In the genomic region with DNA sequence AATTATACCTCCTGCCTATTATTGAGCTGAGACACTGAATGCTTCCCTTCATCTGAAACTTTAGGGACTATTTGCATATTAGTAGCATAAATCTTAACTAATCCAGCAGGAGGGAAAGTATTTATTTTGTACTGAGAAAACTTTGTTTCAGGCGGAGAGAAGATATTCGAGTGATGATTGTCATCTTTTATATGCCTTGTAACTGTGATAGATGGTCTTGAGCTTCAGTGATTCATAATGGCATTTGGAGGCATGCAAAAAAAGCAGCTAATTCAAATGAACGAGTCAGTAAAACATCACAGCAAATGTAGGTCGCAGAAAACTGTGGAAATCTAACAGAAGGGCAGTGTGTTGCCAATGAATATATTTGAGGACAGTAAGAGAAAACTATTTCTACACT, we compare ENCODE assay signal across 1 cellular context.
TF ChIP-seq lines count a peak whose summit lies in the region.

No MANE protein-coding gene starts in this region.

TF ChIP-seq in SK-N-SH, 30 proteins besides CTCF, POLR2A, EP300 and RAD21 (continued from another document):
- no peak for TF ChIP-seq MXI1 (IDR thresholded peaks at IDR 0.05; ENCODE audit: low read depth, low read length)
